ENCODE assay signal across 17 cellular contexts in the genomic region with DNA sequence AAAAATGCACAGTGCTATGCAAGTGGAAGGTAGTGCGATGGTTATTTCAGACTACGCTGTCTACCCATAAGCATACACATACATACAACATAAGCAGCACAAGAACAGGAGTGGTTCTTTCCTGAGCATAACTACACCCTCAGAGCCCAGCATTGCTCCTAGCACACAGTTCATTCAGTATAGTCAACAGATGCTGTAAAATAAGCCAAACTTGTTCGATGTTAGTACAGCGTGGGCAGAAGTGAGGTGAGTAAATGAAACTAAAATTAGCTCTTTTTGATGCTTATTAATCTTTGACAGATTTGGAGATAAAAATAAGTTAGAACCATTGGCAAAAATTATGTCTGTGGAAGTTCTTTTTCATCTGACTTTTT.
"Had no signal": no experiment of that assay in that cellular context is flagged by ENCODE, and none has a peak within 500 bp of the region (broad histone marks: within the 10 kb centered on the region; RNA-seq: fewer than 3 reads in every experiment).

No MANE protein-coding gene starts in this region.

- H2AFZ ChIP-seq: hepatocyte had no signal

- H3K4me1 Mint-ChIP-seq: activated CD4-positive, alpha-beta T cell treated with anti-CD3 and anti-CD28 coated beads for 36 hours; activated naive CD8-positive, alpha-beta T cell treated with anti-CD3 and anti-CD28 coated beads for 36 hours; stimulated activated naive CD8-positive, alpha-beta T cell treated with anti-CD3 and anti-CD28 coated beads, Interleukin-15, amount 100 ng/mL, for 72 hours; WTC11 had no signal

- H3K36me3 ChIP-seq: esophagus muscularis mucosa had no signal

- H3K36me3 Mint-ChIP-seq: activated naive CD8-positive, alpha-beta T cell treated with anti-CD3 and anti-CD28 coated beads for 36 hours; WTC11 had no signal

- H3K4me2 ChIP-seq: hepatocyte, SK-N-SH had no signal

- H3K9ac ChIP-seq: SK-N-SH had no signal

- H3K79me2 ChIP-seq: hepatocyte had no signal

- H3K9me3 Mint-ChIP-seq: activated naive CD8-positive, alpha-beta T cell treated with anti-CD3 and anti-CD28 coated beads for 36 hours; activated T-helper 1 cell treated with anti-CD3 and anti-CD28 coated beads, Interleukin-12 subunit alpha, Interleukin-12 subunit beta, Interleukin-2, Interleukin-4 antibody, amounts not matched to agents 30 ng/mL and 10 ng/mL and 1 ng/mL, durations not matched to agents 14 hours and 24 hours and 36 hours; nephron progenitor cell; stimulated activated naive CD8-positive, alpha-beta T cell treated with anti-CD3 and anti-CD28 coated beads, Interleukin-15, amount 100 ng/mL, for 72 hours; T-helper 2 cell treated with Interferon-gamma antibody and Interleukin-4, amounts not matched to agents 5 μg/mL and 100 μg/mL, for 36 hours; WTC11 had no signal

- H3K9me3 ChIP-seq: esophagus muscularis mucosa, SK-N-SH had no signal

- H3K4me3 ChIP-seq: esophagus muscularis mucosa, hepatocyte, lung had no signal

- H3K27ac Mint-ChIP-seq: activated CD4-positive, alpha-beta T cell treated with anti-CD3 and anti-CD28 coated beads for 36 hours; activated naive CD8-positive, alpha-beta T cell treated with anti-CD3 and anti-CD28 coated beads for 36 hours; activated T-helper 1 cell treated with anti-CD3 and anti-CD28 coated beads, Interleukin-12 subunit alpha, Interleukin-12 subunit beta, Interleukin-2, Interleukin-4 antibody, amounts not matched to agents 30 ng/mL and 10 ng/mL and 1 ng/mL, durations not matched to agents 14 hours and 24 hours and 36 hours; nephron progenitor cell; stimulated activated naive CD8-positive, alpha-beta T cell treated with anti-CD3 and anti-CD28 coated beads, Interleukin-15, amount 100 ng/mL, for 72 hours; T-helper 2 cell treated with Interferon-gamma antibody and Interleukin-4, amounts not matched to agents 5 μg/mL and 100 μg/mL, for 36 hours; WTC11 had no signal

- H3K27me3 ChIP-seq: esophagus muscularis mucosa, hepatocyte had no signal

- H3K27ac ChIP-seq: hepatocyte had no signal

- DNase-seq: activated CD4-positive, alpha-beta T cell treated with anti-CD3 and anti-CD28 coated beads for 36 hours; activated CD4-positive, alpha-beta T cell treated with anti-CD3 and anti-CD28 coated beads, Interleukin-2, amount 50 U/mL, for 48 hours; activated naive CD8-positive, alpha-beta T cell treated with anti-CD3 and anti-CD28 coated beads for 36 hours; cortex of kidney; effector CD4-positive, alpha-beta T cell; nephron progenitor cell; SK-N-SH; small intestine; stimulated activated CD4-positive, alpha-beta T cell treated with anti-CD3 and anti-CD28 coated beads, Interleukin-15, amount 100 ng/mL, for 24 hours; stimulated activated CD4-positive, alpha-beta T cell treated with anti-CD3 and anti-CD28 coated beads, Interleukin-2, amount 100 ng/mL, for 48 hours; stimulated activated naive CD8-positive, alpha-beta T cell treated with anti-CD3 and anti-CD28 coated beads, Interleukin-15, amount 100 ng/mL, for 72 hours had no signal

- H3K4me3 Mint-ChIP-seq: activated CD4-positive, alpha-beta T cell treated with anti-CD3 and anti-CD28 coated beads for 36 hours; activated naive CD8-positive, alpha-beta T cell treated with anti-CD3 and anti-CD28 coated beads for 36 hours; activated T-helper 1 cell treated with anti-CD3 and anti-CD28 coated beads, Interleukin-12 subunit alpha, Interleukin-12 subunit beta, Interleukin-2, Interleukin-4 antibody, amounts not matched to agents 30 ng/mL and 10 ng/mL and 1 ng/mL, durations not matched to agents 14 hours and 24 hours and 36 hours; nephron progenitor cell; stimulated activated naive CD8-positive, alpha-beta T cell treated with anti-CD3 and anti-CD28 coated beads, Interleukin-15, amount 100 ng/mL, for 72 hours; T-helper 2 cell treated with Interferon-gamma antibody and Interleukin-4, amounts not matched to agents 5 μg/mL and 100 μg/mL, for 36 hours; WTC11 had no signal
